Comparison of ENCODE assay signal across 1 cellular context in the genomic region with DNA sequence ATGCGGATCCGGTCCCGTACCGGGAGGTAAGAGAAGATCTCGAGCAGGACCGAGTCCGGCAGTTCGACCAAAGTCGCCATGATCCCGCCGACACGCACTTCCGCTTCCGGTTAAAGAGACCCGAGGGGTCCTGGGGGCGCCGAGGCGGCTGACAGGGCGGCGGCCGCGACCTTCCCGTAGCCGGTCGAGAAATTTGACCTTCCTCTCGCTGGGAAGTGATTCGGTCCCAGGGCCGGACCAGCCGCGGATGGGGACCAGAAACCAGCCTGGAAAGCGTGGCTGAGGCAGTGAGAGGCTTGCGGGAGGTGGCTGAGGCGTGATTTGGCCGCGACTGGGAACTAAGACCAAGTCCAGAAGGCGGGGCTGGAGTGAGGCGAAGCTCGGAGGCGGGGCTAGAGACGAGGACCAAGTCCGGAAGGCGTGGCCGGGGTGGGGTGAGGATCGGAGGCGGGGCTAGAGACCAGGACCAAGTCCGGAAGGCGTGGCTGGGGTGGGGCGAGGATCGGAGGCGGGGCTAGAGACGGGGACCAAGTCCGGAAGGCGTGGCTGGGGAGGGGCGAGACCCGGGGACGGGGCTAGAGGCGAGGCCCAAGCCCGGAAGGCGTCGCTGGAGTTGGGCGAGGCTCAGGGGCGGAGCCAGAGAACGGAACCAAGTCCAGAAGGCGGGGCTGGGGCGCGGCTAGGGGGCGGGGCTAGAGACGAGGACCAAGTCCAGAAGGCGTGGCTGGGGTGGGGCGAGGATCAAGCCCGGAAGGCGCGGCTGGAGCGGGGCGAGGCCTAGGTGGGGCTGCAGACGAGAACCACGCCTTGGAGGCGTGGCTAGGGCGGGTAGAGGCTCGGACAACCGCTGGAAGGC.
TF ChIP-seq lines count a peak whose summit lies in the region.

TSS of gene FBXL12 (minus strand) at position 346 of the 856 bp plus-strand sequence. CDS start at position 80, 266 bp downstream.

TF ChIP-seq in HEK293, 187 proteins besides CTCF, POLR2A, EP300 and RAD21 (continued from another document and continues in another):
- TF ChIP-seq, protein P1, sequence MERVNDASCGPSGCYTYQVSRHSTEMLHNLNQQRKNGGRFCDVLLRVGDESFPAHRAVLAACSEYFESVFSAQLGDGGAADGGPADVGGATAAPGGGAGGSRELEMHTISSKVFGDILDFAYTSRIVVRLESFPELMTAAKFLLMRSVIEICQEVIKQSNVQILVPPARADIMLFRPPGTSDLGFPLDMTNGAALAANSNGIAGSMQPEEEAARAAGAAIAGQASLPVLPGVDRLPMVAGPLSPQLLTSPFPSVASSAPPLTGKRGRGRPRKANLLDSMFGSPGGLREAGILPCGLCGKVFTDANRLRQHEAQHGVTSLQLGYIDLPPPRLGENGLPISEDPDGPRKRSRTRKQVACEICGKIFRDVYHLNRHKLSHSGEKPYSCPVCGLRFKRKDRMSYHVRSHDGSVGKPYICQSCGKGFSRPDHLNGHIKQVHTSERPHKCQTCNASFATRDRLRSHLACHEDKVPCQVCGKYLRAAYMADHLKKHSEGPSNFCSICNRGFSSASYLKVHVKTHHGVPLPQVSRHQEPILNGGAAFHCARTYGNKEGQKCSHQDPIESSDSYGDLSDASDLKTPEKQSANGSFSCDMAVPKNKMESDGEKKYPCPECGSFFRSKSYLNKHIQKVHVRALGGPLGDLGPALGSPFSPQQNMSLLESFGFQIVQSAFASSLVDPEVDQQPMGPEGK (tag by site-specific recombination; IDR thresholded peaks at IDR 0.05) = peak; percentile 84
- TF ChIP-seq MZF1 (tag by site-specific recombination; IDR thresholded peaks at IDR 0.05; ENCODE audit: borderline replicate concordance) = no peak
- no peak for TF ChIP-seq ZNF23 (tag by site-specific recombination; IDR thresholded peaks at IDR 0.05; ENCODE audit: borderline replicate concordance)
- no peak for TF ChIP-seq ZNF211 (tag by site-specific recombination; IDR thresholded peaks at IDR 0.05; ENCODE audit: low read depth)
- TF ChIP-seq ZNF10 (tag by site-specific recombination; IDR thresholded peaks at IDR 0.05) = no peak
- no peak for TF ChIP-seq ZNF423 (tag by site-specific recombination; IDR thresholded peaks at IDR 0.05)
- no peak for TF ChIP-seq ZNF184 (tag by site-specific recombination; IDR thresholded peaks at IDR 0.05)
- TF ChIP-seq ZNF48 (tag by site-specific recombination; IDR thresholded peaks at IDR 0.05) = no peak
- no peak for TF ChIP-seq ZBTB48 (tag by site-specific recombination; IDR thresholded peaks at IDR 0.05)
- TF ChIP-seq, protein P2, sequence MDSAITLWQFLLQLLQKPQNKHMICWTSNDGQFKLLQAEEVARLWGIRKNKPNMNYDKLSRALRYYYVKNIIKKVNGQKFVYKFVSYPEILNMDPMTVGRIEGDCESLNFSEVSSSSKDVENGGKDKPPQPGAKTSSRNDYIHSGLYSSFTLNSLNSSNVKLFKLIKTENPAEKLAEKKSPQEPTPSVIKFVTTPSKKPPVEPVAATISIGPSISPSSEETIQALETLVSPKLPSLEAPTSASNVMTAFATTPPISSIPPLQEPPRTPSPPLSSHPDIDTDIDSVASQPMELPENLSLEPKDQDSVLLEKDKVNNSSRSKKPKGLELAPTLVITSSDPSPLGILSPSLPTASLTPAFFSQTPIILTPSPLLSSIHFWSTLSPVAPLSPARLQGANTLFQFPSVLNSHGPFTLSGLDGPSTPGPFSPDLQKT (IDR thresholded peaks at IDR 0.05; ENCODE audit: borderline replicate concordance, low read depth, low read length) = no peak; the same call in 1 of the 2 replicates
- no peak for TF ChIP-seq AEBP2 (tag by site-specific recombination; IDR thresholded peaks at IDR 0.05; ENCODE audit: borderline replicate concordance)
- TF ChIP-seq, protein P3, sequence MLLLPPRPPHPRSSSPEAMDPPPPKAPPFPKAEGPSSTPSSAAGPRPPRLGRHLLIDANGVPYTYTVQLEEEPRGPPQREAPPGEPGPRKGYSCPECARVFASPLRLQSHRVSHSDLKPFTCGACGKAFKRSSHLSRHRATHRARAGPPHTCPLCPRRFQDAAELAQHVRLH (tag by site-specific recombination; IDR thresholded peaks at IDR 0.05) = peak; percentile 92
- TF ChIP-seq, protein P4, sequence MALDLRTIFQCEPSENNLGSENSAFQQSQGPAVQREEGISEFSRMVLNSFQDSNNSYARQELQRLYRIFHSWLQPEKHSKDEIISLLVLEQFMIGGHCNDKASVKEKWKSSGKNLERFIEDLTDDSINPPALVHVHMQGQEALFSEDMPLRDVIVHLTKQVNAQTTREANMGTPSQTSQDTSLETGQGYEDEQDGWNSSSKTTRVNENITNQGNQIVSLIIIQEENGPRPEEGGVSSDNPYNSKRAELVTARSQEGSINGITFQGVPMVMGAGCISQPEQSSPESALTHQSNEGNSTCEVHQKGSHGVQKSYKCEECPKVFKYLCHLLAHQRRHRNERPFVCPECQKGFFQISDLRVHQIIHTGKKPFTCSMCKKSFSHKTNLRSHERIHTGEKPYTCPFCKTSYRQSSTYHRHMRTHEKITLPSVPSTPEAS (tag by site-specific recombination; IDR thresholded peaks at IDR 0.05) = no peak
- no peak for TF ChIP-seq REST (tag by site-specific recombination; IDR thresholded peaks at IDR 0.05)
- TF ChIP-seq, protein P5, sequence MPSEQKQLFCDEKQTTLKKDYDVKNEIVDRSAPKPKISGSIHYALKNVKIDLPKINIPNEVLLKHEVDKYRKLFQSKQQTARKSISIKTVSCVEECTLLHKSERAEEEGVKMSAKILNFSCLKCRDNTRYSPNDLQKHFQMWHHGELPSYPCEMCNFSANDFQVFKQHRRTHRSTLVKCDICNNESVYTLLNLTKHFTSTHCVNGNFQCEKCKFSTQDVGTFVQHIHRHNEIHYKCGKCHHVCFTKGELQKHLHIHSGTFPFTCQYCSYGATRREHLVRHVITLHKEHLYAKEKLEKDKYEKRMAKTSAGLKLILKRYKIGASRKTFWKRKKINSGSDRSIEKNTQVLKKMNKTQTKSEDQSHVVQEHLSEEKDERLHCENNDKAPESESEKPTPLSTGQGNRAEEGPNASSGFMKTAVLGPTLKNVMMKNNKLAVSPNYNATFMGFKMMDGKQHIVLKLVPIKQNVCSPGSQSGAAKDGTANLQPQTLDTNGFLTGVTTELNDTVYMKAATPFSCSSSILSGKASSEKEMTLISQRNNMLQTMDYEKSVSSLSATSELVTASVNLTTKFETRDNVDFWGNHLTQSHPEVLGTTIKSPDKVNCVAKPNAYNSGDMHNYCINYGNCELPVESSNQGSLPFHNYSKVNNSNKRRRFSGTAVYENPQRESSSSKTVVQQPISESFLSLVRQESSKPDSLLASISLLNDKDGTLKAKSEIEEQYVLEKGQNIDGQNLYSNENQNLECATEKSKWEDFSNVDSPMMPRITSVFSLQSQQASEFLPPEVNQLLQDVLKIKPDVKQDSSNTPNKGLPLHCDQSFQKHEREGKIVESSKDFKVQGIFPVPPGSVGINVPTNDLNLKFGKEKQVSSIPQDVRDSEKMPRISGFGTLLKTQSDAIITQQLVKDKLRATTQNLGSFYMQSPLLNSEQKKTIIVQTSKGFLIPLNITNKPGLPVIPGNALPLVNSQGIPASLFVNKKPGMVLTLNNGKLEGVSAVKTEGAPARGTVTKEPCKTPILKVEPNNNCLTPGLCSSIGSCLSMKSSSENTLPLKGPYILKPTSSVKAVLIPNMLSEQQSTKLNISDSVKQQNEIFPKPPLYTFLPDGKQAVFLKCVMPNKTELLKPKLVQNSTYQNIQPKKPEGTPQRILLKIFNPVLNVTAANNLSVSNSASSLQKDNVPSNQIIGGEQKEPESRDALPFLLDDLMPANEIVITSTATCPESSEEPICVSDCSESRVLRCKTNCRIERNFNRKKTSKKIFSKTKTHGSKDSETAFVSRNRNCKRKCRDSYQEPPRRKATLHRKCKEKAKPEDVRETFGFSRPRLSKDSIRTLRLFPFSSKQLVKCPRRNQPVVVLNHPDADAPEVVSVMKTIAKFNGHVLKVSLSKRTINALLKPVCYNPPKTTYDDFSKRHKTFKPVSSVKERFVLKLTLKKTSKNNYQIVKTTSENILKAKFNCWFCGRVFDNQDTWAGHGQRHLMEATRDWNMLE (tag by site-specific recombination; conservative IDR thresholded peaks at IDR 0.05; ENCODE audit: low read depth) = peak; percentile 61
- TF ChIP-seq ZNF133 (tag by site-specific recombination; IDR thresholded peaks at IDR 0.05) = no peak
- no peak for TF ChIP-seq PBX3 (CRISPR knock-in tag; IDR thresholded peaks at IDR 0.05)
- no peak for TF ChIP-seq BCL11B (tag by site-specific recombination; IDR thresholded peaks at IDR 0.05; ENCODE audit: low read depth)
- TF ChIP-seq HOXA7 (CRISPR knock-in tag; IDR thresholded peaks at IDR 0.05; ENCODE audit: borderline replicate concordance) = no peak
- TF ChIP-seq GLI4 (tag by site-specific recombination; IDR thresholded peaks at IDR 0.05) = no peak
- 0 out of 2 replicates have a peak, but pooled peaks have one; percentile 52 for TF ChIP-seq TRIM28 (IDR thresholded peaks at IDR 0.05; ENCODE audit: borderline replicate concordance, low read length)
- TF ChIP-seq ZNF629 (tag by site-specific recombination; IDR thresholded peaks at IDR 0.05) = peak; percentile 57
- peak; percentile 99 for TF ChIP-seq ZNF335 (tag by site-specific recombination; conservative IDR thresholded peaks at IDR 0.05)
- TF ChIP-seq ZNF701 (tag by site-specific recombination; IDR thresholded peaks at IDR 0.05) = no peak
- no peak for TF ChIP-seq ZNF792 (tag by site-specific recombination; IDR thresholded peaks at IDR 0.05)
- TF ChIP-seq MYNN (tag by site-specific recombination; IDR thresholded peaks at IDR 0.05; ENCODE audit: borderline replicate concordance) = no peak
- TF ChIP-seq, protein P6, sequence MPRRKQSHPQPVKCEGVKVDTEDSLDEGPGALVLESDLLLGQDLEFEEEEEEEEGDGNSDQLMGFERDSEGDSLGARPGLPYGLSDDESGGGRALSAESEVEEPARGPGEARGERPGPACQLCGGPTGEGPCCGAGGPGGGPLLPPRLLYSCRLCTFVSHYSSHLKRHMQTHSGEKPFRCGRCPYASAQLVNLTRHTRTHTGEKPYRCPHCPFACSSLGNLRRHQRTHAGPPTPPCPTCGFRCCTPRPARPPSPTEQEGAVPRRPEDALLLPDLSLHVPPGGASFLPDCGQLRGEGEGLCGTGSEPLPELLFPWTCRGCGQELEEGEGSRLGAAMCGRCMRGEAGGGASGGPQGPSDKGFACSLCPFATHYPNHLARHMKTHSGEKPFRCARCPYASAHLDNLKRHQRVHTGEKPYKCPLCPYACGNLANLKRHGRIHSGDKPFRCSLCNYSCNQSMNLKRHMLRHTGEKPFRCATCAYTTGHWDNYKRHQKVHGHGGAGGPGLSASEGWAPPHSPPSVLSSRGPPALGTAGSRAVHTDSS (tag by site-specific recombination; IDR thresholded peaks at IDR 0.05) = no peak
- no peak for TF ChIP-seq ZFP41 (tag by site-specific recombination; IDR thresholded peaks at IDR 0.05; ENCODE audit: borderline replicate concordance)
- no peak for TF ChIP-seq ZNF510 (tag by site-specific recombination; IDR thresholded peaks at IDR 0.05; ENCODE audit: insufficient replicate concordance)
- TF ChIP-seq ZNF404 (tag by site-specific recombination; IDR thresholded peaks at IDR 0.05) = no peak
